8 cellular contexts compared by ENCODE assay signal in the genomic region with DNA sequence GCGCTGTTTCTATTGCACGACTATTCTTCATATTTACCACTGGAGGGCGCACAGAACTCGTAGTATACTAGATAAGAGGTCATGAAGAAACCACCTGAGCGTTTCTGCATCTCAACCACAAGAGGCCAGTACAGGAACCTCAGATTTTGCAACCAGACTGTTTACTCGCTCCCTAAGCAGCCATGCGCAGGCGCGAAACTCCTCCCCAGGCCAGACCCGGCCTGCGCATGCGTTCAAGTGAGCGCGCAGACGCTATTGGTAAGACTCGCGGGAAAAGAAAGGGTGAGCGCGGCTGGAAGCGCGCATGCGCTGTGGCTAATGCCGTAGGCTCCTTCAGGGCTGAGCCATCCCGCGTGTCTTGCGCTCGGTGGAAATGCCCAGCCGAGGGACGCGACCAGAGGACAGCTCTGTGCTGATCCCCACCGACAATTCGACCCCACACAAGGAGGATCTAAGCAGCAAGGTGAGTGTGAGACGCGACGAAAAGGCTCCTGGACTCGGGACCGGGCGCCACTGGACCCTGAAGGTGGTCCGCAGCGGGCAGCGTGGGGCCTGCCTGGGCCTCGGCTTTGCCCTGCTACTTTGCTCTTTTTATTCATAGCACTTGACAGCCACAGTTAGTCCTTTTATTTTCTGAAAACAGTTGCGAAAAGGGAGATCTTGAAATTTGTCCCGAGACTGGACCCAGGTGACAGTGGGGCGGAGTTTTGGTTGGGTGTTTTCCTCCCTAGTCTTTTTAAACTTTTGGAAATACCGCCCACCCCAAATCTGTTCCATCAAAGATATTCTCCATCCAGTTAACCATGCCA. TPM values are rescaled to one million over a fixed set of nuclear protein-coding genes. Genes with fewer than 3 reads are reported as not detected.
A peak's percentile ranks its signal among the peaks of the same experiment; 100 is the strongest.
DNase-seq lines count a peak whose midpoint lies in the region; ATAC-seq and TF ChIP-seq lines count a peak whose summit lies in the region.

ASNSD1 (plus strand) TSS at position 312 of the 809 bp plus-strand sequence. CDS start 4,674 bp downstream, outside the sequence.

- CTCF ChIA-PET in SK-N-SH (lab: Yijun Ruan, JAX), result interaction anchor here (0.5 to 6.5 kb wide), 53 partner anchors 8 to 819 kb away, joined by 3 to 99 read pairs (median 4); partner anchors contain the start of genes ANKAR, OSGEPL1 and SLC40A1

- peak within 1 kb of the TSS; percentile 97 for H2AFZ ChIP-seq in SK-N-SH (ENCODE audit: low read depth)

- H3K9me3 Mint-ChIP-seq in activated naive CD4-positive, alpha-beta T cell treated with anti-CD3 and anti-CD28 coated beads, Interleukin-2, amount 50 U/mL, for 72 hours, result no peaks in the 10 kb centered on the region

- H3K27me3 ChIP-seq in SK-N-SH (ENCODE audit: insufficient read depth) (no peaks in the 10 kb centered on the region), thoracic aorta (replicated peaks; ENCODE audit: insufficient read depth) (no peaks in the 10 kb centered on the region)

- H3K4me1 ChIP-seq in SK-N-SH (ENCODE audit: control insufficient read depth in 1 of 2, insufficient read depth in 2 of 2, low read depth in 1 of 2, low read length in 1 of 2), result peaks cover 0 to 6% of the 10 kb centered on the region in 2 experiments; a peak in 3 of 4 replicates
- peaks cover 14 to 51% of the 10 kb centered on the region in 2 donors for H3K4me1 ChIP-seq in thoracic aorta (ENCODE audit: control insufficient read depth in 1 of 2, low read depth in 2 of 2)

- TF ChIP-seq CTCF in SK-N-SH (IDR thresholded peaks at IDR 0.05), result peak; percentile 98
- peak in 2 of 3 donors; percentile 91 to 96 for TF ChIP-seq CTCF in omental fat pad (IDR thresholded peaks at IDR 0.05)
- TF ChIP-seq CTCF in thoracic aorta (IDR thresholded peaks at IDR 0.05), result peak; percentile 92

- peaks cover 20 to 21% of the 10 kb centered on the region in 2 experiments for H3K36me3 ChIP-seq in SK-N-SH (replicated peaks in 1 of 2; ENCODE audit: control insufficient read depth in 1 of 2, insufficient read depth in 2 of 2, low read length in 1 of 2)
- H3K36me3 ChIP-seq in thoracic aorta, result no peaks in the 10 kb centered on the region

- no peaks in the 10 kb centered on the region for H3F3A ChIP-seq in SK-N-SH (replicated peaks; ENCODE audit: insufficient read depth)

- H3K9ac ChIP-seq in SK-N-SH, result peak within 1 kb of the TSS; percentile 91

- H3K9me3 ChIP-seq in SK-N-SH (no peaks in the 10 kb centered on the region), thoracic aorta (no peaks in the 10 kb centered on the region)

- no peaks in the 10 kb centered on the region for H3K9me2 ChIP-seq in SK-N-SH

- peak; percentile 99 for DNase-seq in NCI-H1048 (lab: John Stamatoyannopoulos, UW)
- peak; percentile 96 for DNase-seq in SK-N-SH
- DNase-seq in activated naive CD4-positive, alpha-beta T cell treated with anti-CD3 and anti-CD28 coated beads, Interleukin-2, amount 50 U/mL, for 72 hours (ENCODE audit: low spot score in 2 of 2), result peak; percentile 97 to 99
- peak; percentile 100 for DNase-seq in glomerular visceral epithelial cell (ENCODE audit: extremely low spot score)
- peak; percentile 96 for DNase-seq in omental fat pad (ENCODE audit: low spot score)
- peak; percentile 98 for DNase-seq in thoracic aorta (ENCODE audit: low spot score)

- peak within 1 kb of the TSS; percentile 93 to 99 for H3K4me3 ChIP-seq in SK-N-SH (ENCODE audit: low read depth in 2 of 2, low read length in 1 of 2)
- peak within 1 kb of the TSS; percentile 86 for H3K4me3 ChIP-seq in thoracic aorta

- peaks cover 0 to 6% of the 10 kb centered on the region in 2 donors for H3K36me3 Mint-ChIP-seq in activated naive CD4-positive, alpha-beta T cell treated with anti-CD3 and anti-CD28 coated beads, Interleukin-2, amount 50 U/mL, for 72 hours

- H4K20me1 ChIP-seq in SK-N-SH (ENCODE audit: insufficient read depth), result no peaks in the 10 kb centered on the region

- peak within 1 kb of the TSS; percentile 98 for H3K4me2 ChIP-seq in SK-N-SH

- TF ChIP-seq POLR2A in GM10847 (IDR thresholded peaks at IDR 0.05; ENCODE audit: extremely low read depth, insufficient read length), result peak; percentile 92

- peaks cover 45% of the 10 kb centered on the region for H3K79me2 ChIP-seq in SK-N-SH (ENCODE audit: insufficient read depth)

- ATAC-seq in HG02588 (IDR thresholded peaks at IDR 0.05; ENCODE audit: unreplicated experiment), result peak; percentile 95
- peak; percentile 90 to 93 for ATAC-seq in activated naive CD4-positive, alpha-beta T cell treated with anti-CD3 and anti-CD28 coated beads, Interleukin-2, amount 50 U/mL, for 72 hours
- ATAC-seq in omental fat pad (ENCODE audit: low FRiP score), result peak; percentile 100
- ATAC-seq in thoracic aorta (ENCODE audit: insufficient number of reproducible peaks, low FRiP score, low read depth), result peak; percentile 100

- peak in 1 of 2 experiments; percentile 33; a peak in 1 of 4 replicates for TF ChIP-seq EP300 in SK-N-SH (IDR thresholded peaks at IDR 0.05; ENCODE audit: borderline replicate concordance in 1 of 2, low read depth in 1 of 2, low read length in 1 of 2)

- TF ChIP-seq RAD21 in SK-N-SH (IDR thresholded peaks at IDR 0.05; ENCODE audit: low read length), result peak; percentile 99

- 1% methylated on average over 29 of the region's 46 CpGs for WGBS in SK-N-SH (ENCODE audit: low lambda C conversion rate)

- H3K27ac ChIP-seq in SK-N-SH (ENCODE audit: low read depth in 2 of 2, low read length in 1 of 2) (peak within 1 kb of the TSS; percentile 56 to 87), thoracic aorta (peak within 1 kb of the TSS; percentile 66 to 79)

- POLR2A ChIA-PET in SK-N-SH (lab: Yijun Ruan, JAX), result interaction anchor here (1.1 kb wide), 1 partner anchor 123 kb away, joined by 6 read pairs; the partner anchor contains the start of genes ORMDL1 and PMS1

- no peak within 1 kb of the TSS for H3K27ac Mint-ChIP-seq in activated naive CD4-positive, alpha-beta T cell treated with anti-CD3 and anti-CD28 coated beads, Interleukin-2, amount 50 U/mL, for 72 hours

TF ChIP-seq in SK-N-SH, 30 proteins besides CTCF, POLR2A, EP300 and RAD21 (continues in another document):
- TF ChIP-seq TCF12 (IDR thresholded peaks at IDR 0.05) (0 out of 2 replicates have a peak, but pooled peaks have one; percentile 9), JUND (IDR thresholded peaks at IDR 0.05) (no peak), ZBTB33 (IDR thresholded peaks at IDR 0.05; ENCODE audit: borderline replicate concordance, low read depth) (peak; percentile 92), RCOR1 (IDR thresholded peaks at IDR 0.05; ENCODE audit: low read length) (peak; percentile 54; the same call in 1 of the 2 replicates), MEF2A (IDR thresholded peaks at IDR 0.05; ENCODE audit: borderline replicate concordance, low read depth) (no peak), TAF1 (IDR thresholded peaks at IDR 0.05; ENCODE audit: borderline replicate concordance, low read depth, low read length) (peak; percentile 56; the same call in 1 of the 2 replicates), MXI1 (IDR thresholded peaks at IDR 0.05; ENCODE audit: low read depth, low read length) (peak; percentile 57; the same call in 1 of the 2 replicates), POLR2AphosphoS5 (IDR thresholded peaks at IDR 0.05; ENCODE audit: low read depth, low read length) (peak; percentile 93), SMC3 (IDR thresholded peaks at IDR 0.05; ENCODE audit: low read depth, low read length) (peak; percentile 93), FOXM1 (IDR thresholded peaks at IDR 0.05; ENCODE audit: low read depth) (no peak), RFX5 (IDR thresholded peaks at IDR 0.05; ENCODE audit: low read length) (peak; percentile 43; the same call in 1 of the 2 replicates), EZH2phosphoT487 (IDR thresholded peaks at IDR 0.05; ENCODE audit: borderline replicate concordance, low read depth) (no peak), CHD2 (IDR thresholded peaks at IDR 0.05; ENCODE audit: low read length, partially characterized antibody) (peak; percentile 98)
- TF ChIP-seq, protein P1, sequence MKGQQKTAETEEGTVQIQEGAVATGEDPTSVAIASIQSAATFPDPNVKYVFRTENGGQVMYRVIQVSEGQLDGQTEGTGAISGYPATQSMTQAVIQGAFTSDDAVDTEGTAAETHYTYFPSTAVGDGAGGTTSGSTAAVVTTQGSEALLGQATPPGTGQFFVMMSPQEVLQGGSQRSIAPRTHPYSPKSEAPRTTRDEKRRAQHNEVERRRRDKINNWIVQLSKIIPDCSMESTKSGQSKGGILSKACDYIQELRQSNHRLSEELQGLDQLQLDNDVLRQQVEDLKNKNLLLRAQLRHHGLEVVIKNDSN (IDR thresholded peaks at IDR 0.05; ENCODE audit: borderline replicate concordance, low read depth), result no peak

RNA-seq across cellular contexts. Expression of gene ASNSD1, which starts in this region (rescaled TPM):
- polyA plus RNA-seq in SK-N-SH (2012; rRNA removed), result 15.5 and 19.5 TPM in 2 replicates
- 28.6 and 35.9 TPM in 2 replicates for polyA plus RNA-seq in SK-N-SH (2012; cell fraction: cytosol; rRNA removed)
- polyA plus RNA-seq in SK-N-SH (2012; cell fraction: nucleus; rRNA removed), result 3.6 and 10.3 TPM in 2 replicates
- total RNA-seq in activated naive CD4-positive, alpha-beta T cell treated with anti-CD3 and anti-CD28 coated beads, Interleukin-2, amount 50 U/mL, for 72 hours, result 10 to 100 TPM; 46.2 to 59.0 TPM
- total RNA-seq in omental fat pad, result 10 to 100 TPM; 46.0 to 61.8 (median 50.3) TPM
- total RNA-seq in thoracic aorta, result 10 to 100 TPM; 48.2 to 59.3 TPM

Comparison
In these comparisons a context has a peak if more than half of its experiments do, and no peak if none do; other contexts are left out.
1. Peak in every context shown above with its lines: DNase-seq, ATAC-seq, H3K4me3 ChIP-seq and H3K27ac ChIP-seq.